Comparison of ENCODE assay signal across 1 cellular context in the genomic region with DNA sequence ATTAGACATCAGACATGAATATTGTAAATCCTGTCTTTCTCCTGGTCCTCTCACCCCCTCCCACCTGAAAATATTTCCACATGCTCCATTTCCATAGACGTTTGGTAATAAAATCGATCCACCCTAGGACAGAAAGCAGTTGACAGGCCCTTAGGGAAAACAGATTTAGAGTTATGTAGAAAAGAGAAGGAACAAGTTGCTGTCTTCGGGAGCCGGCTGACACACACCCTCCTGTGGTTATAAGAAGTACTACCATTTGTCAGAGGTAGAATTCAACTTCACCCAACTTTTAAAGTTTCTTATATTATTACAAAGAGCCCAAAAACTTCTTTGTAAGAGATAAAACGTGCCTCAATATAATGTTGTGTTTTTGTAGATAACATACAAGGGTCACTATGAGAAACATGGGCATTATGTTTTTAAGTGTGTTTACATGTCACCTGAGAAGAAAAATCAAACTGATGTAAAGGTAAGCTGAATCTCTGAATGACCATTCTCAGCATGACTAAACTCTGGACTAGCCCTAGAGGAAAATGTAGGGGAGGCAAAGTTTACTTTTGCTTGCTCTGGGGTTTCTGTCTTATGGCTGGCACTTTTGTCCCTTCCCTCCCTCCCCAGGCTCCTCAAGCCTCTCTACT.
A peak's percentile ranks its signal among the peaks of the same experiment; 100 is the strongest.
TF ChIP-seq lines count a peak whose summit lies in the region.

No MANE protein-coding gene starts in this region.

TF ChIP-seq in GM12878, 131 proteins besides CTCF, POLR2A, EP300 and RAD21:
- TF ChIP-seq SRF (IDR thresholded peaks at IDR 0.05; ENCODE audit: low read depth in 2 of 2, low read length in 2 of 2) (no peak), HDAC2 (IDR thresholded peaks at IDR 0.05) (no peak), SMARCA5 (IDR thresholded peaks at IDR 0.05) (no peak), RELA (IDR thresholded peaks at IDR 0.05; ENCODE audit: borderline replicate concordance, partially characterized antibody) (no peak), FOS (IDR thresholded peaks at IDR 0.05; ENCODE audit: borderline replicate concordance, extremely low read depth, insufficient read length) (no peak), NBN (IDR thresholded peaks at IDR 0.05) (no peak), BRCA1 (IDR thresholded peaks at IDR 0.05; ENCODE audit: low read depth, low read length) (no peak), RUNX3 (IDR thresholded peaks at IDR 0.05; ENCODE audit: low read length) (0 out of 2 replicates have a peak, but pooled peaks have one; percentile 11), BACH1 (IDR thresholded peaks at IDR 0.05; ENCODE audit: borderline replicate concordance) (no peak), TBL1XR1 (IDR thresholded peaks at IDR 0.05; ENCODE audit: low read depth, low read length) (no peak), SMC3 (IDR thresholded peaks at IDR 0.05; ENCODE audit: borderline replicate concordance, low read length) (peak; percentile 63; the same call in 1 of the 2 replicates)
- TF ChIP-seq, protein P1, sequence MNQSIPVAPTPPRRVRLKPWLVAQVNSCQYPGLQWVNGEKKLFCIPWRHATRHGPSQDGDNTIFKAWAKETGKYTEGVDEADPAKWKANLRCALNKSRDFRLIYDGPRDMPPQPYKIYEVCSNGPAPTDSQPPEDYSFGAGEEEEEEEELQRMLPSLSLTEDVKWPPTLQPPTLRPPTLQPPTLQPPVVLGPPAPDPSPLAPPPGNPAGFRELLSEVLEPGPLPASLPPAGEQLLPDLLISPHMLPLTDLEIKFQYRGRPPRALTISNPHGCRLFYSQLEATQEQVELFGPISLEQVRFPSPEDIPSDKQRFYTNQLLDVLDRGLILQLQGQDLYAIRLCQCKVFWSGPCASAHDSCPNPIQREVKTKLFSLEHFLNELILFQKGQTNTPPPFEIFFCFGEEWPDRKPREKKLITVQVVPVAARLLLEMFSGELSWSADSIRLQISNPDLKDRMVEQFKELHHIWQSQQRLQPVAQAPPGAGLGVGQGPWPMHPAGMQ (IDR thresholded peaks at IDR 0.05; ENCODE audit: borderline replicate concordance), result no peak
